In genomic region chr1:226985839-226986463, GRCh38 we compare ENCODE assay signal across 15 cellular contexts. TPM values are rescaled to one million over a fixed set of nuclear protein-coding genes. Genes with fewer than 3 reads are reported as not detected.
DNase-seq lines count a peak whose midpoint lies in the region; ATAC-seq and TF ChIP-seq lines count a peak whose summit lies in the region.
"Had no signal": no experiment of that assay in that cellular context is flagged by ENCODE, and none has a peak within 500 bp of the region (broad histone marks: within the 10 kb centered on the region; RNA-seq: fewer than 3 reads in every experiment).

No MANE protein-coding gene starts in this region.

- CTCF ChIA-PET in MCF 10A (lab: Yijun Ruan, JAX): interaction anchor here (0.6 kb wide), 2 partner anchors 451 to 842 kb away, joined by 4 to 5 read pairs; no protein-coding TSS in a partner anchor

- H3K4me1 ChIP-seq in spleen: peaks cover 7 to 49% (median 29%) of the 10 kb centered on the region in 6 donors
- H3K4me1 ChIP-seq: foreskin keratinocyte had no signal

- no peak for TF ChIP-seq POLR2A in spleen (IDR thresholded peaks at IDR 0.05)

- no peaks in the 10 kb centered on the region for H3K9me3 ChIP-seq in spleen

- H3K4me1 Mint-ChIP-seq in MCF 10A (ENCODE audit: insufficient read depth, unreplicated experiment): no peaks in the 10 kb centered on the region

- intact Hi-C loops in MCF 10A (cut with micrococcal nuclease) (no loop called here), left cardiac atrium (cut with DNase I) (loop anchor here in 1 of 2 donors (5.0 kb wide), 1 partner anchor 69 kb away; no protein-coding TSS in a partner anchor), spleen (cut with DNase I; ENCODE audit: low total_unique reads) (no loop called here)

- H3K4me3 ChIP-seq in spleen: no peak overlapping the region
- H3K4me3 ChIP-seq: SK-N-MC had no signal

- no peaks in the 10 kb centered on the region for H3K9me3 Mint-ChIP-seq in MCF 10A (ENCODE audit: unreplicated experiment)
- H3K9me3 Mint-ChIP-seq: effector memory CD8-positive, alpha-beta T cell had no signal

- TF ChIP-seq CTCF in GM20000 (IDR thresholded peaks at IDR 0.05; ENCODE audit: extremely low read depth, missing control alignments): no peak
- TF ChIP-seq CTCF in MCF 10A (IDR thresholded peaks at IDR 0.05; ENCODE audit: unreplicated experiment): no peak
- TF ChIP-seq CTCF in spleen (IDR thresholded peaks at IDR 0.05 in 8 of 11, conservative IDR thresholded peaks at IDR 0.05 in 3 of 11): no peak

- no peak overlapping the region for H3K4me3 Mint-ChIP-seq in MCF 10A (ENCODE audit: unreplicated experiment)
- H3K4me3 Mint-ChIP-seq: effector memory CD8-positive, alpha-beta T cell had no signal

- peaks cover 0 to 72% (median 55%) of the 10 kb centered on the region in 6 donors for H3K36me3 ChIP-seq in spleen

- peak overlapping the region; percentile 64 for H3K27ac Mint-ChIP-seq in MCF 10A (ENCODE audit: low read depth, unreplicated experiment)
- H3K27ac Mint-ChIP-seq: effector memory CD8-positive, alpha-beta T cell had no signal

- peak; percentile 56 to 57 for ATAC-seq in left cardiac atrium
- no peak for ATAC-seq in GM21367 (IDR thresholded peaks at IDR 0.05; ENCODE audit: unreplicated experiment)
- ATAC-seq in GM18498 (IDR thresholded peaks at IDR 0.05; ENCODE audit: unreplicated experiment): no peak
- ATAC-seq in HG03039 (IDR thresholded peaks at IDR 0.05; ENCODE audit: unreplicated experiment): no peak
- ATAC-seq: effector memory CD8-positive, alpha-beta T cell; foreskin keratinocyte had no signal

- no TSS peak for BruUV-seq in MCF 10A (replicated peaks; lab: Mats Ljungman, UMichigan)

- no peaks in the 10 kb centered on the region for H3K27me3 ChIP-seq in spleen (replicated peaks in 1 of 7)
- H3K27me3 ChIP-seq: foreskin keratinocyte had no signal

- no peak overlapping the region for H3K27ac ChIP-seq in spleen
- H3K27ac ChIP-seq: foreskin keratinocyte, SK-N-MC had no signal

- H3K36me3 Mint-ChIP-seq in MCF 10A (ENCODE audit: insufficient read depth, unreplicated experiment): peaks cover 93% of the 10 kb centered on the region

- 92 to 95% (median 93%) methylated on average over 24 to 25 of the region's 25 CpGs for WGBS in spleen, 5 donors

- H3K27me3 Mint-ChIP-seq in MCF 10A (ENCODE audit: insufficient read depth, unreplicated experiment): no peaks in the 10 kb centered on the region
- H3K27me3 Mint-ChIP-seq: effector memory CD8-positive, alpha-beta T cell had no signal

- DNase-seq in GM20000 (ENCODE audit: low spot score) (peak; percentile 9), MCF 10A (ENCODE audit: unreplicated experiment) (no peak), left cardiac atrium (peak; percentile 56), spleen (peak; percentile 58), NCI-H2107 (lab: John Stamatoyannopoulos, UW) (no peak)
- DNase-seq: activated gamma-delta T cell treated with Interleukin-2 at 50 U/mL for 16 hours; effector memory CD8-positive, alpha-beta T cell; foreskin keratinocyte; NCI-H187; NCI-H510A treated with DMSO at 0.1 percent for 48 hours; stimulated activated CD4-positive, alpha-beta T cell treated with anti-CD3 and anti-CD28 coated beads, Interleukin-12 subunit alpha, Interleukin-12 subunit beta, amount 100 ng/mL, for 4 hours had no signal

- POLR2A ChIA-PET in MCF 10A (lab: Yijun Ruan, JAX): interaction anchor here (1.0 kb wide), 1 partner anchor 47 kb away, joined by 3 read pairs; no protein-coding TSS in a partner anchor

RNA-seq across cellular contexts. Expression of gene COQ8A, which starts 45.9 kb away (rescaled TPM):
- total RNA-seq in MCF 10A (2022) (22.1 and 26.4 TPM in 2 replicates), left cardiac atrium (100 to 1,000 TPM; 107 to 179 TPM), spleen (10 to 100 TPM; 31.0 to 44.7 (median 38.1) TPM)
- polyA plus RNA-seq in spleen: 10 to 100 TPM; 44.9 to 59.4 (median 52.4) TPM

Comparison
In these comparisons a context has a peak if more than half of its experiments do, and no peak if none do; other contexts are left out.
1. DNase-seq: peak in GM20000 (single experiment), left cardiac atrium (single experiment) and spleen (single experiment); none in MCF 10A (single experiment) and NCI-H2107 (single experiment).
2. ATAC-seq: peak in left cardiac atrium (2 of 2); none in GM21367 (single experiment), GM18498 (single experiment) and HG03039 (single experiment).